Comparison of ENCODE assay signal across 8 cellular contexts in genomic region chr2:120675460-120676130, GRCh38.
A peak's percentile ranks its signal among the peaks of the same experiment; 100 is the strongest.
DNase-seq lines count a peak whose midpoint lies in the region; ATAC-seq, FAIRE-seq and TF ChIP-seq lines count a peak whose summit lies in the region.

No MANE protein-coding gene starts in this region.

- ATAC-seq in HepG2 (peak; percentile 68), GM21825 (IDR thresholded peaks at IDR 0.05; ENCODE audit: unreplicated experiment) (no peak), GM19455 (IDR thresholded peaks at IDR 0.05; ENCODE audit: unreplicated experiment) (no peak)

- FAIRE-seq in HTR-8/SVneo (lab: Jason Lieb, UNC) (peak; percentile 16), HepG2 (lab: Jason Lieb, UNC) (peak; percentile 94)

- 24% methylated on average over 26 of the region's 26 CpGs for WGBS in HepG2 (ENCODE audit: low lambda C conversion rate)

- no peak for TF ChIP-seq POLR2A in HepG2 (IDR thresholded peaks at IDR 0.05; ENCODE audit: insufficient read depth in 1 of 2, low read depth in 2 of 2, low read length in 2 of 2)

- no peak for TF ChIP-seq EP300 in HepG2 (IDR thresholded peaks at IDR 0.05; ENCODE audit: low read depth in 2 of 2, low read length in 2 of 2)
- TF ChIP-seq EP300 in HepG2 (CRISPR knock-in tag; IDR thresholded peaks at IDR 0.05; ENCODE audit: borderline replicate concordance): no peak

- H2AFZ ChIP-seq in HepG2 (ENCODE audit: low read length): no peak overlapping the region

- H3K36me3 ChIP-seq in HepG2 (replicated peaks in 1 of 2; ENCODE audit: control insufficient read depth in 1 of 2, insufficient read depth in 2 of 2, low read length in 2 of 2): no peaks in the 10 kb centered on the region

- TF ChIP-seq RAD21 in HepG2 (CRISPR knock-in tag; IDR thresholded peaks at IDR 0.05): peak; percentile 91

- peaks cover 6 to 78% of the 10 kb centered on the region in 2 experiments; a peak in 3 of 5 replicates for H3K27me3 ChIP-seq in HepG2 (ENCODE audit: control insufficient read depth in 1 of 2, insufficient read depth in 2 of 2, low read length in 2 of 2)

- H3K4me3 ChIP-seq in cardiac fibroblast (replicated peaks in 1 of 2; ENCODE audit: low read depth in 2 of 2, low read length in 2 of 2) (no peak overlapping the region), HepG2 (replicated peaks in 1 of 3; ENCODE audit: insufficient read depth in 1 of 3, low read depth in 2 of 3, low read length in 3 of 3) (no peak overlapping the region)

- H3K79me2 ChIP-seq in HepG2 (ENCODE audit: insufficient read depth, low read length): no peaks in the 10 kb centered on the region

- intact Hi-C loops in HepG2 (cut with micrococcal nuclease; ENCODE audit: unreplicated experiment): loop anchor here (1.0 to 10.0 kb wide), 5 partner anchors 123 to 361 kb away; no protein-coding TSS in a partner anchor

- H4K20me1 ChIP-seq in HepG2 (ENCODE audit: insufficient read depth, low read length): no peaks in the 10 kb centered on the region; the same call in 1 of the 2 replicates

- no peaks in the 10 kb centered on the region for H3K9me3 ChIP-seq in HepG2 (ENCODE audit: low read length)

- TF ChIP-seq CTCF in cardiac fibroblast (IDR thresholded peaks at IDR 0.05; ENCODE audit: low read depth, low read length) (peak; percentile 86), HepG2 (CRISPR knock-in tag; IDR thresholded peaks at IDR 0.05) (peak; percentile 93)

- CTCF ChIA-PET in HepG2 (lab: Yijun Ruan, JAX; ENCODE audit: low intra/inter-chr PET ratio, low total read pairs): interaction anchor here (1.1 to 2.1 kb wide), 4 partner anchors 238 to 370 kb away, joined by 3 to 18 read pairs (median 8); no protein-coding TSS in a partner anchor

- H3K9ac ChIP-seq in HepG2 (ENCODE audit: insufficient read depth, low read depth, low read length): no peak overlapping the region

- POLR2A ChIA-PET in HepG2 (lab: Yijun Ruan, JAX): no interaction called here

- H3K27ac ChIP-seq in HepG2 (ENCODE audit: extremely low read length, insufficient read depth, low read length): no peak overlapping the region

- H3K4me1 ChIP-seq in HepG2 (ENCODE audit: insufficient read depth, low read length): peaks cover 5% of the 10 kb centered on the region; the same call in 1 of the 2 replicates

- BruUV-seq in HepG2 (replicated peaks; lab: Mats Ljungman, UMichigan): no TSS peak

- in situ Hi-C loops in HepG2 (cut with HindIII; ENCODE audit: extremely low pct_ligation_motif_present, low pct_unique_long_range_greater_than_20kb): loop anchor here (5.0 to 10.0 kb wide), 2 partner anchors 121 to 333 kb away; no protein-coding TSS in a partner anchor

- no peak overlapping the region for H3K4me2 ChIP-seq in HepG2 (ENCODE audit: low read depth, low read length)

- DNase-seq in EH (ENCODE audit: low read depth) (peak; percentile 64), HTR-8/SVneo (ENCODE audit: insufficient read length, low spot score) (peak; percentile 74), T-helper 9 cell (peak; percentile 25), cardiac fibroblast (ENCODE audit: low read depth in 2 of 2) (peak; percentile 72 to 75), HepG2 (ENCODE audit: low spot score) (peak; percentile 50)
- peak; percentile 20 to 22 for DNase-seq in stimulated activated CD8-positive, alpha-beta memory T cell treated with anti-CD3 and anti-CD28 coated beads, Interleukin-2, amount 100 ng/mL, for 48 hours (ENCODE audit: low read depth in 2 of 2)

TF ChIP-seq in HepG2, 621 proteins besides CTCF, POLR2A, EP300 and RAD21 (continues in another document):
- TF ChIP-seq SNAI1 (CRISPR knock-in tag; IDR thresholded peaks at IDR 0.05; ENCODE audit: borderline replicate concordance): no peak
- TF ChIP-seq BCL3 (CRISPR knock-in tag; IDR thresholded peaks at IDR 0.05): no peak
- TF ChIP-seq MXD4 (CRISPR knock-in tag; IDR thresholded peaks at IDR 0.05): no peak
- 0 out of 2 replicates have a peak, but pooled peaks have one; percentile 35 for TF ChIP-seq ERF (CRISPR knock-in tag; IDR thresholded peaks at IDR 0.05)
- TF ChIP-seq ZNF83 (CRISPR knock-in tag; IDR thresholded peaks at IDR 0.05; ENCODE audit: borderline replicate concordance): no peak; the same call in 1 of the 2 replicates
- TF ChIP-seq ZNF629 (CRISPR knock-in tag; conservative IDR thresholded peaks at IDR 0.05): no peak
- no peak for TF ChIP-seq SP2 (CRISPR knock-in tag; IDR thresholded peaks at IDR 0.05)
- TF ChIP-seq ZNF33A (CRISPR knock-in tag; IDR thresholded peaks at IDR 0.05; ENCODE audit: borderline replicate concordance): no peak
- TF ChIP-seq ZNF614 (CRISPR knock-in tag; IDR thresholded peaks at IDR 0.05; ENCODE audit: borderline replicate concordance): 0 out of 2 replicates have a peak, but pooled peaks have one; percentile 27
- no peak for TF ChIP-seq RBAK (CRISPR knock-in tag; IDR thresholded peaks at IDR 0.05)
- TF ChIP-seq TGIF2 (CRISPR knock-in tag; IDR thresholded peaks at IDR 0.05): no peak
- TF ChIP-seq DRAP1 (CRISPR knock-in tag; IDR thresholded peaks at IDR 0.05): no peak
- no peak for TF ChIP-seq ONECUT2 (CRISPR knock-in tag; IDR thresholded peaks at IDR 0.05)
- TF ChIP-seq ZNF598 (CRISPR knock-in tag; IDR thresholded peaks at IDR 0.05; ENCODE audit: borderline replicate concordance): 0 out of 2 replicates have a peak, but pooled peaks have one; percentile 39
- TF ChIP-seq MED13 (CRISPR knock-in tag; IDR thresholded peaks at IDR 0.05): 0 out of 2 replicates have a peak, but pooled peaks have one; percentile 34
- no peak for TF ChIP-seq ASH2L (IDR thresholded peaks at IDR 0.05; ENCODE audit: insufficient read length, low read depth, low read length)
- TF ChIP-seq ZNF775 (CRISPR knock-in tag; IDR thresholded peaks at IDR 0.05; ENCODE audit: borderline replicate concordance): no peak
- TF ChIP-seq GABPB1 (CRISPR knock-in tag; IDR thresholded peaks at IDR 0.05): no peak

Comparison
In these comparisons a context has a peak if more than half of its experiments do, and no peak if none do; other contexts are left out.
1. DNase-seq: peak in every context shown above with its lines; median percentile 74 in HTR-8/SVneo; 74 in cardiac fibroblast; 64 in EH; 50 in HepG2; 25 in T-helper 9 cell; 21 in stimulated activated CD8-positive, alpha-beta memory T cell treated with anti-CD3 and anti-CD28 coated beads, Interleukin-2, amount 100 ng/mL, for 48 hours.